In the genomic region with DNA sequence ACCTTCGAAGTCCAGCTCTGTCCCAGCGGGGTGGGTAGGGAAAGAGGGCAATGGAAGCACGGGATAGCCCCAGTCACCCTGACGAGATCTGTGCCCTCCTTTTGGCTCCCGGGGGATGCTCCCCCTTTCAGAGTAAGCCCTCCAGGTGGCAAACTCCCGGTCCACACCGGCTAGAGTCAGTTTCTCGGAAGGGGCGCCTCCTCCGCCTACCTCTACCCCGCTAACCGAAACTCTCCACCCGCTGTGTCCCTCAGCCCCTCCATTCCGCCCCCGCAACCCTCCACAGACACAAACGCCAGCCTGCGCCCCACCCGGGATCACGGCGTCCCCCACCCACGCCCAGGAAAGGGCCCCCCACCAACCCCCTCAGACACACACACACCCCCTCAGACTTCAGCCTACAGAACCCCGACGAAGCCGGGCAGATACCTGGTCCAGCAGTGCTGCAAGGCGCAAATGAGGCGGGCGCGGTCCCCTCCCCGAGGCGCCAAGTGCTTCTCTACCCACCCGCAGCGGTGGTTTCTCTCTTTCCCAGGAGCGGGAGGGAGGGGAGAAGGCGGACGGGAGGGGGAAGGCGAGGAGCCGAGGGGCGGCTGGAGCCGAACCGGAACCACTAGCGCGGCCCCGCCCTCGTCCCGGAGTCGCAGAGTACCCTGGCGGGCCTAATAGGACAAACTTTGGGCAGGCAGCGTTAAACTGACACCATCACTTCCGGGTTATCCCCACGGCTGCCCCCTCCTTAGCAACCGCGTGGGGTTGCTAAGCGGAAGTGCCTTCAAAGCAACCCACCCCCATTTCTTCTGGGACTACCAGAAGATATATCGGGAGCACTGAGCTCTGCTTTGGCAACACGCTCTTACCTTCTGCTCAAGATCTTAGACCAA, we compare ENCODE assay signal across 1 cellular context.
TF ChIP-seq lines count a peak whose summit lies in the region.

Gene CSNK1G1, minus strand, starts transcription at position 615 of the 884 bp plus-strand sequence. CDS start 55,674 bp downstream, outside the sequence.

TF ChIP-seq in K562, 482 proteins besides CTCF, POLR2A, EP300 and RAD21 (continued from another document and continues in another):
- TF ChIP-seq ZBTB40 (IDR thresholded peaks at IDR 0.05) (peak; percentile 97), ZBTB40 (CRISPR knock-in tag; IDR thresholded peaks at IDR 0.05) (no peak), RBBP5 (IDR thresholded peaks at IDR 0.05; ENCODE audit: borderline replicate concordance, insufficient read depth, low read length, poor library complexity, severe bottlenecking) (peak; percentile 75), GABPB2 (CRISPR knock-in tag; conservative IDR thresholded peaks at IDR 0.05) (no peak), BMI1 (IDR thresholded peaks at IDR 0.05; ENCODE audit: low read length) (peak; percentile 87), TCFL5 (CRISPR knock-in tag; conservative IDR thresholded peaks at IDR 0.05) (no peak), RFX1 (IDR thresholded peaks at IDR 0.05) (peak; percentile 99), ATF2 (CRISPR knock-in tag; IDR thresholded peaks at IDR 0.05) (no peak), PURB (CRISPR knock-in tag; IDR thresholded peaks at IDR 0.05; ENCODE audit: low read depth) (no peak), TCF7 (IDR thresholded peaks at IDR 0.05; ENCODE audit: borderline replicate concordance) (no peak), CBX3 (IDR thresholded peaks at IDR 0.05; ENCODE audit: borderline replicate concordance in 1 of 2, low read length in 2 of 2) (no peak), FUS (optimal IDR thresholded peaks at IDR 0.05; ENCODE audit: low read depth, low read length) (no peak), ZFP1 (CRISPR knock-in tag; IDR thresholded peaks at IDR 0.05) (no peak), SAP30 (IDR thresholded peaks at IDR 0.05; ENCODE audit: borderline replicate concordance, insufficient read depth, low read depth, low read length, poor library complexity, severe bottlenecking) (peak; percentile 96), MAZ (CRISPR knock-in tag; conservative IDR thresholded peaks at IDR 0.05 in 1 of 2, IDR thresholded peaks at IDR 0.05 in 1 of 2) (peak; percentile 90 to 96), EHMT2 (IDR thresholded peaks at IDR 0.05) (no peak), HES1 (IDR thresholded peaks at IDR 0.05; ENCODE audit: low read depth) (no peak), GTF2F1 (IDR thresholded peaks at IDR 0.05; ENCODE audit: low read depth, low read length) (no peak), MAFK (IDR thresholded peaks at IDR 0.05; ENCODE audit: low read length) (no peak), SAFB (IDR thresholded peaks at IDR 0.05; ENCODE audit: borderline replicate concordance, low read depth, low read length) (peak; percentile 44; the same call in 1 of the 2 replicates), FOXK2 (conservative IDR thresholded peaks at IDR 0.05 in 1 of 2, IDR thresholded peaks at IDR 0.05 in 1 of 2; ENCODE audit: low read depth in 2 of 2) (peak; percentile 56 to 78; a peak in 3 of 4 replicates), ZBTB7A (IDR thresholded peaks at IDR 0.05; ENCODE audit: borderline replicate concordance, control insufficient read depth, low read depth, low read length) (peak; percentile 67; the same call in 1 of the 2 replicates), TFE3 (CRISPR knock-in tag; IDR thresholded peaks at IDR 0.05) (no peak), ILK (tag; IDR thresholded peaks at IDR 0.05; ENCODE audit: borderline replicate concordance, low read depth) (no peak), HMG20B (CRISPR knock-in tag; IDR thresholded peaks at IDR 0.05) (no peak), ZNF778 (CRISPR knock-in tag; IDR thresholded peaks at IDR 0.05) (no peak), MTA1 (IDR thresholded peaks at IDR 0.05; ENCODE audit: borderline replicate concordance) (no peak), DIDO1 (tag; IDR thresholded peaks at IDR 0.05; ENCODE audit: low read depth) (0 out of 2 replicates have a peak, but pooled peaks have one; percentile 40), JUND (IDR thresholded peaks at IDR 0.05; ENCODE audit: borderline replicate concordance, low read depth, low read length) (no peak; the same call in 1 of the 2 replicates), JUND (tag; IDR thresholded peaks at IDR 0.05; ENCODE audit: borderline replicate concordance, low read depth, low read length) (no peak; the same call in 2 of the 3 replicates), TCF15 (CRISPR knock-in tag; IDR thresholded peaks at IDR 0.05) (no peak)
- TF ChIP-seq, protein P1, sequence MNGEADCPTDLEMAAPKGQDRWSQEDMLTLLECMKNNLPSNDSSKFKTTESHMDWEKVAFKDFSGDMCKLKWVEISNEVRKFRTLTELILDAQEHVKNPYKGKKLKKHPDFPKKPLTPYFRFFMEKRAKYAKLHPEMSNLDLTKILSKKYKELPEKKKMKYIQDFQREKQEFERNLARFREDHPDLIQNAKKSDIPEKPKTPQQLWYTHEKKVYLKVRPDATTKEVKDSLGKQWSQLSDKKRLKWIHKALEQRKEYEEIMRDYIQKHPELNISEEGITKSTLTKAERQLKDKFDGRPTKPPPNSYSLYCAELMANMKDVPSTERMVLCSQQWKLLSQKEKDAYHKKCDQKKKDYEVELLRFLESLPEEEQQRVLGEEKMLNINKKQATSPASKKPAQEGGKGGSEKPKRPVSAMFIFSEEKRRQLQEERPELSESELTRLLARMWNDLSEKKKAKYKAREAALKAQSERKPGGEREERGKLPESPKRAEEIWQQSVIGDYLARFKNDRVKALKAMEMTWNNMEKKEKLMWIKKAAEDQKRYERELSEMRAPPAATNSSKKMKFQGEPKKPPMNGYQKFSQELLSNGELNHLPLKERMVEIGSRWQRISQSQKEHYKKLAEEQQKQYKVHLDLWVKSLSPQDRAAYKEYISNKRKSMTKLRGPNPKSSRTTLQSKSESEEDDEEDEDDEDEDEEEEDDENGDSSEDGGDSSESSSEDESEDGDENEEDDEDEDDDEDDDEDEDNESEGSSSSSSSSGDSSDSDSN (IDR thresholded peaks at IDR 0.05; ENCODE audit: borderline replicate concordance in 1 of 2, low read depth in 2 of 2, low read length in 2 of 2): 0 out of 4 replicates have a peak, but pooled peaks of 1 of the 2 experiments have one; percentile 20
- TF ChIP-seq, protein P2, sequence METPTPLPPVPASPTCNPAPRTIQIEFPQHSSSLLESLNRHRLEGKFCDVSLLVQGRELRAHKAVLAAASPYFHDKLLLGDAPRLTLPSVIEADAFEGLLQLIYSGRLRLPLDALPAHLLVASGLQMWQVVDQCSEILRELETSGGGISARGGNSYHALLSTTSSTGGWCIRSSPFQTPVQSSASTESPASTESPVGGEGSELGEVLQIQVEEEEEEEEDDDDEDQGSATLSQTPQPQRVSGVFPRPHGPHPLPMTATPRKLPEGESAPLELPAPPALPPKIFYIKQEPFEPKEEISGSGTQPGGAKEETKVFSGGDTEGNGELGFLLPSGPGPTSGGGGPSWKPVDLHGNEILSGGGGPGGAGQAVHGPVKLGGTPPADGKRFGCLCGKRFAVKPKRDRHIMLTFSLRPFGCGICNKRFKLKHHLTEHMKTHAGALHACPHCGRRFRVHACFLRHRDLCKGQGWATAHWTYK (CRISPR knock-in tag; IDR thresholded peaks at IDR 0.05): no peak
- TF ChIP-seq, protein P3, sequence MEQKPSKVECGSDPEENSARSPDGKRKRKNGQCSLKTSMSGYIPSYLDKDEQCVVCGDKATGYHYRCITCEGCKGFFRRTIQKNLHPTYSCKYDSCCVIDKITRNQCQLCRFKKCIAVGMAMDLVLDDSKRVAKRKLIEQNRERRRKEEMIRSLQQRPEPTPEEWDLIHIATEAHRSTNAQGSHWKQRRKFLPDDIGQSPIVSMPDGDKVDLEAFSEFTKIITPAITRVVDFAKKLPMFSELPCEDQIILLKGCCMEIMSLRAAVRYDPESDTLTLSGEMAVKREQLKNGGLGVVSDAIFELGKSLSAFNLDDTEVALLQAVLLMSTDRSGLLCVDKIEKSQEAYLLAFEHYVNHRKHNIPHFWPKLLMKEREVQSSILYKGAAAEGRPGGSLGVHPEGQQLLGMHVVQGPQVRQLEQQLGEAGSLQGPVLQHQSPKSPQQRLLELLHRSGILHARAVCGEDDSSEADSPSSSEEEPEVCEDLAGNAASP (IDR thresholded peaks at IDR 0.05): no peak
